18 cellular contexts compared by ENCODE assay signal in genomic region chr4:78150465-78150864, GRCh38.
"Had no signal": no experiment of that assay in that cellular context is flagged by ENCODE, and none has a peak within 500 bp of the region (broad histone marks: within the 10 kb centered on the region; RNA-seq: fewer than 3 reads in every experiment).

No MANE protein-coding gene starts in this region.

- H3K4me3 Mint-ChIP-seq: activated CD4-positive, alpha-beta T cell treated with anti-CD3 and anti-CD28 coated beads, Interleukin-2, amount 10 ng/mL, durations not matched to agents 24 days and 14 days; activated naive CD8-positive, alpha-beta T cell; activated T-cell treated with anti-CD3 and anti-CD28 coated beads, Interleukin-2, amount 50 U/mL, for 72 hours; central memory CD8-positive, alpha-beta T cell; naive thymus-derived CD4-positive, alpha-beta T cell; stimulated activated effector memory CD8-positive, alpha-beta T cell treated with anti-CD3 and anti-CD28 coated beads, Interleukin-12 subunit alpha, Interleukin-12 subunit beta, amount 100 ng/mL, for 72 hours; T-helper 2 cell treated with Interferon-gamma antibody and Interleukin-4, amounts not matched to agents 5 μg/mL and 100 μg/mL, for 36 hours had no signal

- ATAC-seq: activated T-cell treated with anti-CD3 and anti-CD28 coated beads, Interleukin-2, amount 50 U/mL, for 72 hours; naive thymus-derived CD4-positive, alpha-beta T cell; stimulated activated effector memory CD8-positive, alpha-beta T cell treated with anti-CD3 and anti-CD28 coated beads, Interleukin-12 subunit alpha, Interleukin-12 subunit beta, amount 100 ng/mL, for 72 hours had no signal

- H3K9me3 ChIP-seq: thoracic aorta had no signal

- H3K36me3 Mint-ChIP-seq: activated naive CD8-positive, alpha-beta T cell; brain; naive thymus-derived CD4-positive, alpha-beta T cell; stimulated activated effector memory CD8-positive, alpha-beta T cell treated with anti-CD3 and anti-CD28 coated beads, Interleukin-12 subunit alpha, Interleukin-12 subunit beta, amount 100 ng/mL, for 72 hours had no signal

- H3K27ac ChIP-seq: coronary artery, thoracic aorta had no signal

- H3K4me3 ChIP-seq: coronary artery, lung, thoracic aorta had no signal

- H3K27me3 Mint-ChIP-seq: central memory CD8-positive, alpha-beta T cell had no signal

- H3K9me3 Mint-ChIP-seq: activated CD4-positive, alpha-beta T cell treated with anti-CD3 and anti-CD28 coated beads, Interleukin-2, amount 10 ng/mL, durations not matched to agents 24 days and 14 days; activated T-cell treated with anti-CD3 and anti-CD28 coated beads, Interleukin-2, amount 50 U/mL, for 72 hours; brain; central memory CD8-positive, alpha-beta T cell; naive thymus-derived CD4-positive, alpha-beta T cell; stimulated activated effector memory CD8-positive, alpha-beta T cell treated with anti-CD3 and anti-CD28 coated beads, Interleukin-12 subunit alpha, Interleukin-12 subunit beta, amount 100 ng/mL, for 72 hours; T-helper 2 cell treated with Interferon-gamma antibody and Interleukin-4, amounts not matched to agents 5 μg/mL and 100 μg/mL, for 36 hours had no signal

- H3K36me3 ChIP-seq: thoracic aorta had no signal

- H3K4me1 Mint-ChIP-seq: activated CD4-positive, alpha-beta T cell treated with anti-CD3 and anti-CD28 coated beads, Interleukin-2, amount 10 ng/mL, durations not matched to agents 24 days and 14 days; central memory CD8-positive, alpha-beta T cell; naive thymus-derived CD4-positive, alpha-beta T cell; stimulated activated effector memory CD8-positive, alpha-beta T cell treated with anti-CD3 and anti-CD28 coated beads, Interleukin-12 subunit alpha, Interleukin-12 subunit beta, amount 100 ng/mL, for 72 hours had no signal

- H3K27ac Mint-ChIP-seq: activated CD4-positive, alpha-beta T cell treated with anti-CD3 and anti-CD28 coated beads, Interleukin-2, amount 10 ng/mL, durations not matched to agents 24 days and 14 days; activated naive CD8-positive, alpha-beta T cell; activated T-cell treated with anti-CD3 and anti-CD28 coated beads, Interleukin-2, amount 50 U/mL, for 72 hours; naive thymus-derived CD4-positive, alpha-beta T cell; stimulated activated effector memory CD8-positive, alpha-beta T cell treated with anti-CD3 and anti-CD28 coated beads, Interleukin-12 subunit alpha, Interleukin-12 subunit beta, amount 100 ng/mL, for 72 hours; T-helper 2 cell treated with Interferon-gamma antibody and Interleukin-4, amounts not matched to agents 5 μg/mL and 100 μg/mL, for 36 hours had no signal

- DNase-seq: activated CD4-positive, alpha-beta T cell treated with anti-CD3 and anti-CD28 coated beads, Interleukin-2, amount 10 ng/mL, durations not matched to agents 24 days and 14 days; activated CD4-positive, CD25-positive, alpha-beta regulatory T cell; activated CD8-positive, alpha-beta memory T cell treated with anti-CD3 and anti-CD28 coated beads, Interleukin-2, amount 50 U/mL, for 48 hours; activated gamma-delta T cell; activated T-cell treated with anti-CD3 and anti-CD28 coated beads, Interleukin-2, amount 50 U/mL, for 72 hours; amygdala; foreskin fibroblast; naive thymus-derived CD4-positive, alpha-beta T cell; nucleus accumbens had no signal

- FAIRE-seq: endothelial cell of umbilical vein had no signal
